In genomic region chr5:81165493-81166119, GRCh38 we compare ENCODE assay signal across 9 cellular contexts.
DNase-seq lines count a peak whose midpoint lies in the region; ATAC-seq and TF ChIP-seq lines count a peak whose summit lies in the region.
"Had no signal": no experiment of that assay in that cellular context is flagged by ENCODE, and none has a peak within 500 bp of the region (broad histone marks: within the 10 kb centered on the region; RNA-seq: fewer than 3 reads in every experiment).

No MANE protein-coding gene starts in this region.

- ATAC-seq in HG02884 (IDR thresholded peaks at IDR 0.05; ENCODE audit: unreplicated experiment) (peak; percentile 64), lung (ENCODE audit: insufficient read depth, low FRiP score) (peak; percentile 82)

- no peaks in the 10 kb centered on the region for H3K9me3 ChIP-seq in lung (ENCODE audit: control insufficient read depth in 2 of 2, insufficient read depth in 1 of 2, low read length in 1 of 2)
- H3K9me3 ChIP-seq: BLaER1 treated with 17β-estradiol and CSF1 and Interleukin-3, amounts not matched to agents 10 nM and 100 nM had no signal

- H3K4me1 Mint-ChIP-seq in activated CD4-positive, alpha-beta T cell treated with anti-CD3 and anti-CD28 coated beads, Interleukin-2, amount 10 ng/mL, durations not matched to agents 24 days and 14 days, result peaks cover 9% of the 10 kb centered on the region

- H3K27ac Mint-ChIP-seq in activated CD4-positive, alpha-beta T cell treated with anti-CD3 and anti-CD28 coated beads, Interleukin-2, amount 10 ng/mL, durations not matched to agents 24 days and 14 days, result no peak overlapping the region

- peaks cover 6% of the 10 kb centered on the region for H3K36me3 Mint-ChIP-seq in activated CD4-positive, alpha-beta T cell treated with anti-CD3 and anti-CD28 coated beads, Interleukin-2, amount 10 ng/mL, durations not matched to agents 24 days and 14 days (ENCODE audit: low read depth)

- H3K4me3 Mint-ChIP-seq in activated CD4-positive, alpha-beta T cell treated with anti-CD3 and anti-CD28 coated beads, Interleukin-2, amount 10 ng/mL, durations not matched to agents 24 days and 14 days, result no peak overlapping the region

- H3K27ac ChIP-seq in coronary artery (no peak overlapping the region), lung (ENCODE audit: low read depth in 1 of 2, low read length in 1 of 2) (no peak overlapping the region)
- H3K27ac ChIP-seq: BLaER1 treated with 17β-estradiol and CSF1 and Interleukin-3, amounts not matched to agents 10 nM and 100 nM had no signal

- WGBS in lung, 2 donors, result 40 to 45% methylated on average over 3 of the region's 3 CpGs

- H3K4me3 ChIP-seq in coronary artery (no peak overlapping the region), lung (no peak overlapping the region)
- H3K4me3 ChIP-seq: BLaER1 treated with 17β-estradiol and CSF1 and Interleukin-3, amounts not matched to agents 10 nM and 100 nM had no signal

- no peaks in the 10 kb centered on the region for H3K9me3 Mint-ChIP-seq in activated CD4-positive, alpha-beta T cell treated with anti-CD3 and anti-CD28 coated beads, Interleukin-2, amount 10 ng/mL, durations not matched to agents 24 days and 14 days

- H3K4me1 ChIP-seq in lung (ENCODE audit: control insufficient read depth in 2 of 2, insufficient read depth in 2 of 2, low read length in 2 of 2), result peaks cover 0 to 2% of the 10 kb centered on the region in 2 donors
- H3K4me1 ChIP-seq: BLaER1 treated with 17β-estradiol and CSF1 and Interleukin-3, amounts not matched to agents 10 nM and 100 nM had no signal

- no peaks in the 10 kb centered on the region for H3K36me3 ChIP-seq in lung (ENCODE audit: control insufficient read depth in 2 of 2, insufficient read depth in 2 of 2, low read length in 2 of 2)
- H3K36me3 ChIP-seq: BLaER1 treated with 17β-estradiol and CSF1 and Interleukin-3, amounts not matched to agents 10 nM and 100 nM had no signal

- TF ChIP-seq CTCF in coronary artery (IDR thresholded peaks at IDR 0.05) (peak; percentile 21), lung (IDR thresholded peaks at IDR 0.05; ENCODE audit: control extremely low read depth, extremely low read depth) (peak; percentile 45)

- no peaks in the 10 kb centered on the region for H3K27me3 ChIP-seq in lung (ENCODE audit: control insufficient read depth, insufficient read depth)
- H3K27me3 ChIP-seq: BLaER1 treated with 17β-estradiol and CSF1 and Interleukin-3, amounts not matched to agents 10 nM and 100 nM had no signal

- DNase-seq in NCI-H2107 treated with DMSO at 0.1 percent for 48 hours (lab: John Stamatoyannopoulos, UW; ENCODE audit: unreplicated experiment) (peak; percentile 3), NCI-H2107 (lab: John Stamatoyannopoulos, UW) (no peak), NCI-H345 treated with DMSO at 0.1 percent for 48 hours (lab: John Stamatoyannopoulos, UW; ENCODE audit: unreplicated experiment) (peak; percentile 17), coronary artery (ENCODE audit: low spot score) (peak; percentile 28), lung (ENCODE audit: low spot score) (peak; percentile 59)
- peak; percentile 89 for DNase-seq in activated CD4-positive, alpha-beta T cell treated with anti-CD3 and anti-CD28 coated beads, Interleukin-2, amount 10 ng/mL, durations not matched to agents 24 days and 14 days
- DNase-seq in stimulated activated CD8-positive, alpha-beta memory T cell treated with anti-CD3 and anti-CD28 coated beads, Interleukin-4, amount 100 ng/mL, for 4 hours (ENCODE audit: low read depth in 2 of 2, low spot score in 1 of 2), result peak; percentile 8 to 19

- intact Hi-C loops in activated CD4-positive, alpha-beta T cell treated with anti-CD3 and anti-CD28 coated beads, Interleukin-2, amount 10 ng/mL, durations not matched to agents 24 days and 14 days (cut with micrococcal nuclease), result loop anchor here (1.0 to 10.0 kb wide), 2 partner anchors 201 to 479 kb away; partner anchors contain the start of gene RASGRF2

- no peaks in the 10 kb centered on the region for H3K27me3 Mint-ChIP-seq in activated CD4-positive, alpha-beta T cell treated with anti-CD3 and anti-CD28 coated beads, Interleukin-2, amount 10 ng/mL, durations not matched to agents 24 days and 14 days
